19 cellular contexts compared by ENCODE assay signal in the genomic region with DNA sequence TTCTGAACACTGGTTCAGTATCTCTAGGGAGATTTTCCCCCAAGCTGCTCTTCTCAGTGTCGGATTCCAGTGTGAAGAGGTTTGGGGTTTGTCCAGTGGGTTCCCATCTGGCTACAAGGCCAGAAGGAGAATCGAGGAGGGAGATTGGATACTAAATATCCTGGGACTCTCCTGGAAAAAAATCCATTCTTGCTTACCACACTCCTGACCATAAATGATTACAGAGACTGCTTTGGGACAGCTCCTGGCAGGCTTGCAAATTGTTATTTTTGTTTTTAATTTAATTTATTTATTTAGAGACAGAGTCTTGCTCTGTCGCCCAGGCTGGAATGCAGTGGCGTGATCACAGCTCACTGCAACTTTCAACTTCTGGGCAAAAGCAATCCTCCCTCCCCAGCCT. TPM values are rescaled to one million over a fixed set of nuclear protein-coding genes. Genes with fewer than 3 reads are reported as not detected.
DNase-seq lines count a peak whose midpoint lies in the region; TF ChIP-seq lines count a peak whose summit lies in the region.
"Had no signal": no experiment of that assay in that cellular context is flagged by ENCODE, and none has a peak within 500 bp of the region (broad histone marks: within the 10 kb centered on the region; RNA-seq: fewer than 3 reads in every experiment).

No MANE protein-coding gene starts in this region.

- H3K4me1 ChIP-seq in BLaER1 treated with 17β-estradiol and CSF1 and Interleukin-3, amounts not matched to agents 10 nM and 100 nM = peaks cover 30 to 65% (median 39%) of the 10 kb centered on the region in 10 experiments
- no peaks in the 10 kb centered on the region for H3K4me1 ChIP-seq in neural progenitor cell

- peaks cover 11% of the 10 kb centered on the region for H3K4me1 Mint-ChIP-seq in neural progenitor cell

- no peak overlapping the region for H2AFZ ChIP-seq in neural progenitor cell (replicated peaks)

- H3K36me3 ChIP-seq in BLaER1 treated with 17β-estradiol and CSF1 and Interleukin-3, amounts not matched to agents 10 nM and 100 nM = no peaks in the 10 kb centered on the region; a peak in 1 of 22 replicates
- H3K36me3 ChIP-seq in neural progenitor cell = no peaks in the 10 kb centered on the region
- H3K36me3 ChIP-seq: heart right ventricle, vagina had no signal

- H3K4me2 ChIP-seq in BLaER1 treated with 17β-estradiol and CSF1 and Interleukin-3, amounts not matched to agents 10 nM and 100 nM = peak overlapping the region; percentile 61 to 89 (median 81)
- no peak overlapping the region for H3K4me2 ChIP-seq in neural progenitor cell

- no peaks in the 10 kb centered on the region for H3K27me3 ChIP-seq in BLaER1 treated with 17β-estradiol and CSF1 and Interleukin-3, amounts not matched to agents 10 nM and 100 nM
- H3K27me3 ChIP-seq in neural progenitor cell = peaks cover 32% of the 10 kb centered on the region
- H3K27me3 ChIP-seq: heart right ventricle, vagina had no signal

- no peaks in the 10 kb centered on the region for H3K36me3 Mint-ChIP-seq in neural progenitor cell

- no peak overlapping the region for H3K27ac Mint-ChIP-seq in neural progenitor cell
- H3K27ac Mint-ChIP-seq: activated B cell treated with CpG ODN at 0.5 μM for 24 hours had no signal

- H3K27me3 Mint-ChIP-seq in neural progenitor cell (ENCODE audit: insufficient read depth, low read depth) = peaks cover 25% of the 10 kb centered on the region
- H3K27me3 Mint-ChIP-seq: activated B cell treated with CpG ODN at 0.5 μM for 24 hours; activated naive CD8-positive, alpha-beta T cell had no signal

- peak overlapping the region in 6 of 11 experiments; percentile 46 to 72 (median 68); a peak in 9 of 22 replicates for H3K27ac ChIP-seq in BLaER1 treated with 17β-estradiol and CSF1 and Interleukin-3, amounts not matched to agents 10 nM and 100 nM
- H3K27ac ChIP-seq in substantia nigra (ENCODE audit: low read depth, low read length, poor library complexity, severe bottlenecking) = no peak overlapping the region
- no peak overlapping the region for H3K27ac ChIP-seq in neural progenitor cell
- H3K27ac ChIP-seq: C4-2B, vagina had no signal

- no peaks in the 10 kb centered on the region for H3K79me2 ChIP-seq in neural progenitor cell (ENCODE audit: low read depth)

- H3K9me3 ChIP-seq in BLaER1 treated with 17β-estradiol and CSF1 and Interleukin-3, amounts not matched to agents 10 nM and 100 nM (replicated peaks in 1 of 11) = peaks cover 7 to 14% (median 9%) of the 10 kb centered on the region in 11 experiments; a peak in 17 of 22 replicates
- no peaks in the 10 kb centered on the region for H3K9me3 ChIP-seq in neural progenitor cell (ENCODE audit: low read depth)
- H3K9me3 ChIP-seq: heart right ventricle, vagina had no signal

- H3K4me3 Mint-ChIP-seq in neural progenitor cell = no peak overlapping the region
- H3K4me3 Mint-ChIP-seq: activated B cell treated with CpG ODN at 0.5 μM for 24 hours had no signal

- TF ChIP-seq CTCF in GM20000 (IDR thresholded peaks at IDR 0.05; ENCODE audit: extremely low read depth, missing control alignments) (no peak), neural progenitor cell (IDR thresholded peaks at IDR 0.05) (no peak)

- DNase-seq in AG08395 (ENCODE audit: low spot score) (peak; percentile 80), NCI-H524 (lab: John Stamatoyannopoulos, UW) (peak; percentile 83 to 92), fibroblast of peridontal ligament (ENCODE audit: extremely low read depth) (peak; percentile 80), substantia nigra (lab: John Stamatoyannopoulos, UW) (no peak), NCI-H82 treated with DMSO at 0.1 percent for 48 hours (lab: John Stamatoyannopoulos, UW; ENCODE audit: unreplicated experiment) (no peak), GM20000 (ENCODE audit: low spot score) (no peak), neural progenitor cell (ENCODE audit: low spot score) (no peak)
- DNase-seq: activated B cell treated with CpG ODN at 0.5 μM for 24 hours; activated T-cell treated with anti-CD3 and anti-CD28 coated beads for 4 hours; heart right ventricle; KG1; NCI-H1436; NCI-H446 treated with DMSO at 0.1 percent for 48 hours; stimulated activated naive CD4-positive, alpha-beta T cell had no signal

- H3K4me3 ChIP-seq in BLaER1 treated with 17β-estradiol and CSF1 and Interleukin-3, amounts not matched to agents 10 nM and 100 nM = no peak overlapping the region
- no peak overlapping the region for H3K4me3 ChIP-seq in neural progenitor cell
- H3K4me3 ChIP-seq: heart right ventricle, skin epidermis, vagina had no signal

- H4K20me1 ChIP-seq in BLaER1 treated with 17β-estradiol and CSF1 and Interleukin-3, amounts not matched to agents 10 nM and 100 nM = no peaks in the 10 kb centered on the region
- no peaks in the 10 kb centered on the region for H4K20me1 ChIP-seq in neural progenitor cell (ENCODE audit: low read depth)

- no peaks in the 10 kb centered on the region for H3K9me3 Mint-ChIP-seq in neural progenitor cell

- peaks cover 4% of the 10 kb centered on the region for H3F3A ChIP-seq in neural progenitor cell (ENCODE audit: low read depth)

- H3K9ac ChIP-seq in BLaER1 treated with 17β-estradiol and CSF1 and Interleukin-3, amounts not matched to agents 10 nM and 100 nM = peak overlapping the region in 4 of 11 experiments; percentile 25 to 50 (median 30); a peak in 4 of 22 replicates
- no peak overlapping the region for H3K9ac ChIP-seq in neural progenitor cell

RNA-seq across cellular contexts. Expression of gene SUSD1, which starts 4.7 kb away (rescaled TPM):
- 7.9 and 12.0 TPM in 2 replicates for total RNA-seq in neural progenitor cell (ENCODE audit: low replicate concordance)

Comparison
In these comparisons a context has a peak if more than half of its experiments do, and no peak if none do; other contexts are left out.
1. DNase-seq: peak in AG08395 (single experiment), NCI-H524 (2 of 2) and fibroblast of peridontal ligament (single experiment); none in substantia nigra (0 of 49), NCI-H82 treated with DMSO at 0.1 percent for 48 hours (single experiment), GM20000 (single experiment) and neural progenitor cell (single experiment).
2. H3K27ac ChIP-seq: peak in BLaER1 treated with 17β-estradiol and CSF1 and Interleukin-3, amounts not matched to agents 10 nM and 100 nM (6 of 11); none in substantia nigra (single experiment) and neural progenitor cell (single experiment).